1 cellular context compared by ENCODE assay signal in genomic region chr9:136077491-136077890, GRCh38.
TF ChIP-seq lines count a peak whose summit lies in the region.

No MANE protein-coding gene starts in this region.

TF ChIP-seq in H1, 55 proteins besides CTCF, POLR2A, EP300 and RAD21:
- no peak for TF ChIP-seq CHD7 (IDR thresholded peaks at IDR 0.05; ENCODE audit: insufficient replicate concordance, low read length)
